ENCODE assay signal across 8 cellular contexts in the genomic region with DNA sequence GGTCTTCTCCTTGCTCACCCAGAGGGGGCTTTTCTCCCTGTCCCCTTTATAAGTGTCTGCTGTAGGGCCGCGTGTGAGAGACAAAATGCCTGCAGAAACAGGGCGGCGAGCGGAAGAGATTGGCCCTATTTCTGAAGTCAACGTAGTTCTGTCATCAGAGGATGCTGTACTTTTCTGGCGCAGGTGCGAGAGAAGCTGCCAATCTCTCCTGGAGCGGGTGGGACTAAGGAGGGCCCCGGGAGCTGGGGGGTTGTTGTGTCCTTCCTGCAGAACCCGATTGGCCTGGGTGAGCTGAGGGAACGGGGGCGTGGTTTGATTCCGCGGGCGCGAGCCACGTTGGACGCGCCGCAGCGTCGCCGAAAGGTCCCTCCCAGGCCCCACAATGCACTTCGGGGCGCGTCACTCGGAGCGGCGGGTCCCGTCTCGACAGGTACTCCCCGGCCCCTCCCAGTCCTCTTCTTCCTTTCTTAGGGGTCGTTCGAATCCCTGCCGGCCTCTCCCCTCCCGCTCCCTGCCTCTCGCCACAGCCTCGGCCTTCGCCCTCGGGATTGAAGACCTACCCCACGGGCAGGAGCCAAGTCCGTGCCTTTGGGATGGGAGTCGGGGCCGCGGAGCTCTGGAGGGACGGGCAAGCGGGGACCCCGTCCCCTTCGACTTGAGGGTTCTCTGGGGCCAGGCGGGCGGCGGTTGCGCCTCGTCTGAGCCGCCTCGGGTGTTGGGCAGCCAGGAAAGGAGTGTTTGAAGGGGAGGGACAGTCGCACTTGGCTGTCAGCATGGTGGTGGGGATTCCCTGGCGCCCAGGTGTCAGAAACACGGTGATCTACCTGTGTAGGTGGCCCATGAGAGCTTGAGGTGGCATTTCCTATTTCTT. TPM values are rescaled to one million over a fixed set of nuclear protein-coding genes. Genes with fewer than 3 reads are reported as not detected.
A peak's percentile ranks its signal among the peaks of the same experiment; 100 is the strongest.
DNase-seq lines count a peak whose midpoint lies in the region; ATAC-seq lines count a peak whose summit lies in the region.

A gene with protein sequence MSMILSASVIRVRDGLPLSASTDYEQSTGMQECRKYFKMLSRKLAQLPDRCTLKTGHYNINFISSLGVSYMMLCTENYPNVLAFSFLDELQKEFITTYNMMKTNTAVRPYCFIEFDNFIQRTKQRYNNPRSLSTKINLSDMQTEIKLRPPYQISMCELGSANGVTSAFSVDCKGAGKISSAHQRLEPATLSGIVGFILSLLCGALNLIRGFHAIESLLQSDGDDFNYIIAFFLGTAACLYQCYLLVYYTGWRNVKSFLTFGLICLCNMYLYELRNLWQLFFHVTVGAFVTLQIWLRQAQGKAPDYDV (plus strand): TSS at position 387 of the 871 bp plus-strand sequence. CDS start 7,275 bp downstream, outside the sequence.

- H3K27me3 Mint-ChIP-seq in CD8-positive, alpha-beta memory T cell = peaks cover 2 to 13% of the 10 kb centered on the region in 2 donors
- H3K27me3 Mint-ChIP-seq in effector memory CD8-positive, alpha-beta T cell = peaks cover 0 to 6% of the 10 kb centered on the region in 2 donors
- no peaks in the 10 kb centered on the region for H3K27me3 Mint-ChIP-seq in memory B cell

- CTCF ChIA-PET in CD8-positive, alpha-beta memory T cell (lab: Charles Lee) = no interaction called here

- peaks cover 21 to 39% (median 24%) of the 10 kb centered on the region in 3 donors for H3K4me1 Mint-ChIP-seq in CD8-positive, alpha-beta memory T cell
- peaks cover 14 to 18% of the 10 kb centered on the region in 2 donors for H3K4me1 Mint-ChIP-seq in effector memory CD8-positive, alpha-beta T cell (ENCODE audit: low read depth in 2 of 2)
- H3K4me1 Mint-ChIP-seq in memory B cell = peaks cover 15% of the 10 kb centered on the region

- POLR2A ChIA-PET in CD8-positive, alpha-beta memory T cell (lab: Charles Lee) = interaction anchor here (0.6 to 1.3 kb wide), 7 partner anchors 9 to 1657 kb away, joined by 3 to 4 read pairs (median 3); partner anchors contain the start of genes FAM162A and POLQ

- peak within 1 kb of the TSS; percentile 98 for H3K27ac ChIP-seq in CD8-positive, alpha-beta memory T cell (ENCODE audit: low read depth, low read length)

- no peaks in the 10 kb centered on the region for H3K9me3 ChIP-seq in CD8-positive, alpha-beta memory T cell (ENCODE audit: low read length)

- H3K27ac Mint-ChIP-seq in CD8-positive, alpha-beta memory T cell = peak within 1 kb of the TSS; percentile 94 to 100 (median 98)
- peak within 1 kb of the TSS; percentile 98 to 99 for H3K27ac Mint-ChIP-seq in effector memory CD8-positive, alpha-beta T cell
- H3K27ac Mint-ChIP-seq in memory B cell = peak within 1 kb of the TSS; percentile 94

- no peaks in the 10 kb centered on the region for H3K27me3 ChIP-seq in CD8-positive, alpha-beta memory T cell (ENCODE audit: insufficient read depth, low read length, poor library complexity, severe bottlenecking)

- H3K4me1 ChIP-seq in CD8-positive, alpha-beta memory T cell (ENCODE audit: insufficient read depth, low read length) = peaks cover 24% of the 10 kb centered on the region

- peaks cover 0 to 13% (median 2%) of the 10 kb centered on the region in 5 donors for H3K9me3 Mint-ChIP-seq in CD8-positive, alpha-beta memory T cell
- H3K9me3 Mint-ChIP-seq in effector memory CD8-positive, alpha-beta T cell = peaks cover 0 to 11% of the 10 kb centered on the region in 2 donors
- peaks cover 7% of the 10 kb centered on the region for H3K9me3 Mint-ChIP-seq in memory B cell

- H3K4me3 Mint-ChIP-seq in CD8-positive, alpha-beta memory T cell = peak within 1 kb of the TSS; percentile 84 to 95 (median 91)
- peak within 1 kb of the TSS; percentile 86 to 90 for H3K4me3 Mint-ChIP-seq in effector memory CD8-positive, alpha-beta T cell
- peak within 1 kb of the TSS; percentile 88 for H3K4me3 Mint-ChIP-seq in memory B cell

- H3K4me3 ChIP-seq in CD8-positive, alpha-beta memory T cell (ENCODE audit: low read length) = peak within 1 kb of the TSS; percentile 89

- DNase-seq in CD8-positive, alpha-beta memory T cell = peak; percentile 94 to 98 (median 96)
- DNase-seq in HS-5 (ENCODE audit: low read depth) (peak; percentile 65), memory B cell (ENCODE audit: low spot score in 2 of 2) (peak; percentile 85 to 89)
- DNase-seq in NK-92 treated with Interleukin-12 subunit alpha and Interleukin-12 subunit beta, amount 100 ng/mL, for 24 hours (lab: John Stamatoyannopoulos, UW) = peak; percentile 98
- DNase-seq in activated CD8-positive, alpha-beta memory T cell treated with anti-CD3 and anti-CD28 coated beads for 24 hours = peak; percentile 95
- peak; percentile 88 to 92 (median 92) for DNase-seq in effector memory CD8-positive, alpha-beta T cell
- DNase-seq in stimulated activated CD8-positive, alpha-beta memory T cell treated with anti-CD3 and anti-CD28 coated beads, Interleukin-12 subunit alpha, Interleukin-12 subunit beta, amount 100 ng/mL, for 24 hours (ENCODE audit: extremely low read depth) = peak; percentile 87

- peaks cover 0 to 11% (median 8%) of the 10 kb centered on the region in 3 donors for H3K36me3 Mint-ChIP-seq in CD8-positive, alpha-beta memory T cell
- H3K36me3 Mint-ChIP-seq in effector memory CD8-positive, alpha-beta T cell (ENCODE audit: insufficient read depth) = peaks cover 24% of the 10 kb centered on the region
- peaks cover 5% of the 10 kb centered on the region for H3K36me3 Mint-ChIP-seq in memory B cell

- ATAC-seq in GM19468 (IDR thresholded peaks at IDR 0.05; ENCODE audit: extremely low read depth, unreplicated experiment) (peak; percentile 87), memory B cell (ENCODE audit: low read depth) (peak; percentile 89)
- ATAC-seq in effector memory CD8-positive, alpha-beta T cell (replicated peaks) = peak; percentile 87

- H3K36me3 ChIP-seq in CD8-positive, alpha-beta memory T cell (ENCODE audit: insufficient read depth, low read length) = no peaks in the 10 kb centered on the region

RNA-seq across cellular contexts. Expression of the gene that starts here (rescaled TPM):
- total RNA-seq in CD8-positive, alpha-beta memory T cell = 10 to 100 TPM; 19.3 to 21.6 TPM
- polyA plus RNA-seq in CD8-positive, alpha-beta memory T cell = 12.7 TPM

Comparison
In these comparisons a context has a peak if more than half of its experiments do, and no peak if none do; other contexts are left out.
1. Peak in every context shown above with its lines: DNase-seq, ATAC-seq, H3K4me3 ChIP-seq and H3K27ac ChIP-seq.